Comparison of ENCODE assay signal across 19 cellular contexts in genomic region chr3:30602946-30603345, GRCh38. TPM values are rescaled to one million over a fixed set of nuclear protein-coding genes. Genes with fewer than 3 reads are reported as not detected.
DNase-seq lines count a peak whose midpoint lies in the region; ATAC-seq, FAIRE-seq and TF ChIP-seq lines count a peak whose summit lies in the region.
"Had no signal": no experiment of that assay in that cellular context is flagged by ENCODE, and none has a peak within 500 bp of the region (broad histone marks: within the 10 kb centered on the region; RNA-seq: fewer than 3 reads in every experiment).

No MANE protein-coding gene starts in this region.

- H3K9me3 Mint-ChIP-seq in T-helper 1 cell treated with Interleukin-12 subunit alpha and Interleukin-12 subunit beta and Interleukin-4 antibody, amounts not matched to agents 30 μg/mL and 1 μg/mL, for 36 hours = no peaks in the 10 kb centered on the region
- peaks cover 6% of the 10 kb centered on the region for H3K9me3 Mint-ChIP-seq in type B pancreatic cell
- H3K9me3 Mint-ChIP-seq: activated T-cell treated with anti-CD3 and anti-CD28 coated beads, Interleukin-2, amount 50 U/mL, for 4 hours had no signal

- H3K9ac ChIP-seq in kidney (ENCODE audit: low read length in 2 of 2) = no peak overlapping the region

- no peak for DNase-seq in T-helper 1 cell
- DNase-seq in NCI-H146 (lab: John Stamatoyannopoulos, UW) = peak; percentile 36
- DNase-seq in myocyte (ENCODE audit: low read depth) = peak; percentile 64
- DNase-seq in kidney = no peak
- no peak for DNase-seq in middle frontal gyrus (ENCODE audit: extremely low spot score, low spot score)
- DNase-seq in type B pancreatic cell (ENCODE audit: extremely low spot score, unreplicated experiment) = no peak
- DNase-seq: activated T-cell treated with anti-CD3 and anti-CD28 coated beads, Interleukin-2, amount 50 U/mL, for 4 hours; DMS153; head of caudate nucleus; left colon; NCI-H2029 treated with DMSO at 0.1 percent for 48 hours; PC-3; T1000; upper lobe of right lung had no signal

- H3K36me3 Mint-ChIP-seq in T-helper 1 cell treated with Interleukin-12 subunit alpha and Interleukin-12 subunit beta and Interleukin-4 antibody, amounts not matched to agents 30 μg/mL and 1 μg/mL, for 36 hours (ENCODE audit: low read depth) = peaks cover 6% of the 10 kb centered on the region
- H3K36me3 Mint-ChIP-seq in type B pancreatic cell = no peaks in the 10 kb centered on the region

- no peak overlapping the region for H3K27ac ChIP-seq in kidney (ENCODE audit: low read depth in 2 of 2, low read length in 2 of 2)
- H3K27ac ChIP-seq: upper lobe of right lung had no signal

- no peaks in the 10 kb centered on the region for H3K27me3 Mint-ChIP-seq in T-helper 1 cell treated with Interleukin-12 subunit alpha and Interleukin-12 subunit beta and Interleukin-4 antibody, amounts not matched to agents 30 μg/mL and 1 μg/mL, for 36 hours (ENCODE audit: low read depth)
- peaks cover 16% of the 10 kb centered on the region for H3K27me3 Mint-ChIP-seq in type B pancreatic cell

- H3K9me3 ChIP-seq in kidney (ENCODE audit: control insufficient read depth in 1 of 2, low read length in 2 of 2) = no peaks in the 10 kb centered on the region
- H3K9me3 ChIP-seq: upper lobe of right lung had no signal

- peaks cover 49% of the 10 kb centered on the region for H3K4me1 Mint-ChIP-seq in T-helper 1 cell treated with Interleukin-12 subunit alpha and Interleukin-12 subunit beta and Interleukin-4 antibody, amounts not matched to agents 30 μg/mL and 1 μg/mL, for 36 hours (ENCODE audit: low read depth)
- peaks cover 20% of the 10 kb centered on the region for H3K4me1 Mint-ChIP-seq in type B pancreatic cell (ENCODE audit: unreplicated experiment)

- H3K36me3 ChIP-seq in kidney (ENCODE audit: control insufficient read depth in 1 of 2, insufficient read depth in 2 of 2, low read length in 2 of 2) = no peaks in the 10 kb centered on the region
- H3K36me3 ChIP-seq: upper lobe of right lung had no signal

- peak; percentile 23 for ATAC-seq in GM19372 (IDR thresholded peaks at IDR 0.05; ENCODE audit: low read depth, unreplicated experiment)
- ATAC-seq: activated T-cell treated with anti-CD3 and anti-CD28 coated beads, Interleukin-2, amount 50 U/mL, for 4 hours; left colon; PC-3; upper lobe of right lung had no signal

- H3K4me1 ChIP-seq in kidney (ENCODE audit: control insufficient read depth in 1 of 2, insufficient read depth in 1 of 2, low read depth in 1 of 2, low read length in 2 of 2) = peaks cover under 1 to 6% of the 10 kb centered on the region in 2 donors

- intact Hi-C loops in kidney (cut with DNase I) = no loop called here

- no peak overlapping the region for H3K4me3 ChIP-seq in kidney (ENCODE audit: low read length in 2 of 2)
- H3K4me3 ChIP-seq: skin epidermis, upper lobe of right lung had no signal

- TF ChIP-seq CTCF in kidney (IDR thresholded peaks at IDR 0.05; ENCODE audit: borderline replicate concordance, extremely low read depth, insufficient read depth) (no peak), type B pancreatic cell (conservative IDR thresholded peaks at IDR 0.05) (no peak)

- no peak for FAIRE-seq in kidney (lab: Jason Lieb, UNC)
- FAIRE-seq: A204.1, bronchial epithelial cell had no signal

- no peak overlapping the region for H3K4me3 Mint-ChIP-seq in T-helper 1 cell treated with Interleukin-12 subunit alpha and Interleukin-12 subunit beta and Interleukin-4 antibody, amounts not matched to agents 30 μg/mL and 1 μg/mL, for 36 hours
- no peak overlapping the region for H3K4me3 Mint-ChIP-seq in type B pancreatic cell

- peak overlapping the region; percentile 31 for H3K27ac Mint-ChIP-seq in T-helper 1 cell treated with Interleukin-12 subunit alpha and Interleukin-12 subunit beta and Interleukin-4 antibody, amounts not matched to agents 30 μg/mL and 1 μg/mL, for 36 hours
- H3K27ac Mint-ChIP-seq in type B pancreatic cell = no peak overlapping the region

RNA-seq across cellular contexts. Expression of gene TGFBR2, which starts 3.5 kb away (rescaled TPM):
- total RNA-seq in myocyte = 102 and 106 TPM in 2 replicates
- polyA plus RNA-seq in myocyte (2012) = 109 TPM
- 243 TPM for total RNA-seq in kidney
- polyA plus RNA-seq in kidney (ENCODE audit: insufficient read depth, low read depth, low replicate concordance) = 81.8 TPM
- 21.8 and 26.1 TPM in 2 replicates for total RNA-seq in type B pancreatic cell (ENCODE audit: low replicate concordance)

Comparison
In these comparisons a context has a peak if more than half of its experiments do, and no peak if none do; other contexts are left out.
1. DNase-seq: peak in NCI-H146 (single experiment) and myocyte (single experiment); none in T-helper 1 cell (0 of 5), kidney (single experiment), middle frontal gyrus (single experiment) and type B pancreatic cell (single experiment).